Comparison of ENCODE assay signal across 1 cellular context in the genomic region with DNA sequence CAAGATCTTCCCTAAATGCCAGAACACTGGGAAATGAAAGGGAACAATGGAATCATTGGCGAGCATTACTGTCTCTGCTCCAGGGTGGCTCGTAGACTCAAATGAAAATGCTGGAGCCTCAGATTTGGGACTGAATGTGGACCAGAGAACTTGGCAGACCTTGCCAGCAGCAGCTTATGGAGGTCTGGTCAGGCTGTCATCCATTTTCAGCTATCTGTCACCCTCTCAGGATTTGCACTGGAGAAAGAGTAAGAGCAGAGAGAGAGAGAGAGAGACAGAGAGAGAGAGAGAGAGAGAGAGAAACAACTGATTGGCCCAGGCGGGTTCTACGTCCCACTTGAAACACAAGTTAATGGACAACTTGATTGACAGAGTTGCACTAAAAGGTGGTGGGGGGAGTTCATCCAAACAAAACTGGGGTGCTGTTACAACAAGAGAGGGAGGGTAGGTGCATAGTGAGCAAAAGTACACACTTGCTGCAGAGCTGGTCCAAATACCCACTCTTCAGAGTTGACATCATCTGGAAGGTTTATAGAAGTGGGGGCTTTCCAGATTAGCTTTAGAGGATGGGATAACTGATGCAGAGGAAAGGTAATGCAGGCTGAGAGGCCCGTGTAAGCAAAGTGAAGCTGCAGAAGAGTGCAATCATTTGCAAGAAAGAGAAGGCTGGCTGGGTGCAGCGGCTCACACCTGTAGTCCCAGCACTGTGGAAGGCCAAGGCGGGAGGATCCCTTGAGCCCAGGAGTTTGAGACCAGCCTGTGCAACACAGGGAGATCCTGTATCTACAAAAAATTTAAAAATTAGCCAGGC.
TF ChIP-seq lines count a peak whose summit lies in the region.

No MANE protein-coding gene starts in this region.

TF ChIP-seq in HepG2, 621 proteins besides CTCF, POLR2A, EP300 and RAD21 (continued from another document):
- TF ChIP-seq, protein P1, sequence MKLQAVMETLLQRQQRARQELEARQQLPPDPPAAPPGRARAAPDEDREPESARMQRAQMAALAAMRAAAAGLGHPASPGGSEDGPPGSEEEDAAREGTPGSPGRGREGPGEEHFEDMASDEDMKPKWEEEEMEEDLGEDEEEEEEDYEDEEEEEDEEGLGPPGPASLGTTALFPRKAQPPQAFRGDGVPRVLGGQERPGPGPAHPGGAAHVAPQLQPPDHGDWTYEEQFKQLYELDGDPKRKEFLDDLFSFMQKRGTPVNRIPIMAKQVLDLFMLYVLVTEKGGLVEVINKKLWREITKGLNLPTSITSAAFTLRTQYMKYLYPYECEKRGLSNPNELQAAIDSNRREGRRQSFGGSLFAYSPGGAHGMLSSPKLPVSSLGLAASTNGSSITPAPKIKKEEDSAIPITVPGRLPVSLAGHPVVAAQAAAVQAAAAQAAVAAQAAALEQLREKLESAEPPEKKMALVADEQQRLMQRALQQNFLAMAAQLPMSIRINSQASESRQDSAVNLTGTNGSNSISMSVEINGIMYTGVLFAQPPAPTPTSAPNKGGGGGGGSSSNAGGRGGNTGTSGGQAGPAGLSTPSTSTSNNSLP (IDR thresholded peaks at IDR 0.05; ENCODE audit: low read depth, low read length): no peak
- TF ChIP-seq ZNF101 (CRISPR knock-in tag; IDR thresholded peaks at IDR 0.05; ENCODE audit: borderline replicate concordance, low read depth) (no peak), ETV5 (CRISPR knock-in tag; IDR thresholded peaks at IDR 0.05; ENCODE audit: borderline replicate concordance) (0 out of 2 replicates have a peak, but pooled peaks have one; percentile 10), ZNF501 (CRISPR knock-in tag; IDR thresholded peaks at IDR 0.05) (no peak; the same call in 1 of the 2 replicates)
